23 cellular contexts compared by ENCODE assay signal in the genomic region with DNA sequence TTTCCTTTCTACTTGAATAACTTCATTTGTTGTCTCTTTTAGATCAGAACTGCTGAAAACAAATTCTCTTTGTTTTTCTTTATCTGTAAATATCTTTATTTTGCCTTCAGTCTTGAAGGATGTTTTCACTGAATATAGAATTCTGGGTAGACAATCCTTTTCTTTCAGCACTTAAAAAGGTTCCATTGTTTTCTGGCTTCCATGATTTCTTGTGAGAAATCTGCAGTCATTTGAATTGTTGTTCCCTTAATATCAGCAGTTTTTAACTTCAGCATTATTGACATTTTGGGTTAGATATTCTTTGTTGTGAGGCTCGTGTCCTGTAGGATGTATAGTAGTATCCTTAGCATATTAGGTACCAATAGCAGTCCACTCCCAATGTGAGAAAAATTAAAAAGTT.
"Had no signal": no experiment of that assay in that cellular context is flagged by ENCODE, and none has a peak within 500 bp of the region (broad histone marks: within the 10 kb centered on the region; RNA-seq: fewer than 3 reads in every experiment).

No MANE protein-coding gene starts in this region.

- H3K4me3 ChIP-seq: left lung, lung, neural progenitor cell, uterus had no signal

- H3K4me2 ChIP-seq: neural progenitor cell had no signal

- DNase-seq: activated CD4-positive, alpha-beta memory T cell treated with anti-CD3 and anti-CD28 coated beads, Interleukin-2, amount 10 ng/mL, durations not matched to agents 7 days and 5 days; activated CD4-positive, alpha-beta T cell treated with anti-CD3 and anti-CD28 coated beads, Interleukin-2, amount 10 ng/mL, durations not matched to agents 24 days and 14 days; activated effector memory CD4-positive, alpha-beta T cell treated with anti-CD3 and anti-CD28 coated beads, Interleukin-2, amount 50 U/mL, for 16 hours; activated naive CD4-positive, alpha-beta T cell treated with anti-CD3 and anti-CD28 coated beads, Interleukin-2, amount 50 U/mL, for 16 hours; activated naive CD8-positive, alpha-beta T cell treated with anti-CD3 and anti-CD28 coated beads, Interleukin-2, amount 50 U/mL, for 24 hours; aorta; brain microvascular endothelial cell; caudate nucleus; dermis blood vessel endothelial cell; effector memory CD4-positive, alpha-beta T cell; foreskin melanocyte; hippocampal formation; kidney glomerular epithelial cell; left lung; naive thymus-derived CD8-positive, alpha-beta T cell; posterior cingulate gyrus; stimulated activated CD4-positive, alpha-beta T cell treated with anti-CD3 and anti-CD28 coated beads, Interleukin-2, amount 100 ng/mL, for 48 hours; stimulated activated CD8-positive, alpha-beta memory T cell treated with anti-CD3 and anti-CD28 coated beads, Interleukin-4, amount 100 ng/mL, for 48 hours; stimulated activated naive B cell treated with anti-CD40 and anti-IgM and Interleukin-4, amounts not matched to agents 10 μg/mL and 1 μg/mL and 100 μg/mL, for 72 hours; trophoblast cell; uterus had no signal

- H3K36me3 ChIP-seq: brain microvascular endothelial cell, left lung, uterus had no signal

- H3K4me1 ChIP-seq: left lung, neural progenitor cell, uterus had no signal

- H3K27me3 ChIP-seq: brain microvascular endothelial cell, neural progenitor cell, uterus had no signal

- H3K9ac ChIP-seq: neural progenitor cell had no signal

- H3K27ac ChIP-seq: brain microvascular endothelial cell, left lung, neural progenitor cell, uterus had no signal
